In the genomic region with DNA sequence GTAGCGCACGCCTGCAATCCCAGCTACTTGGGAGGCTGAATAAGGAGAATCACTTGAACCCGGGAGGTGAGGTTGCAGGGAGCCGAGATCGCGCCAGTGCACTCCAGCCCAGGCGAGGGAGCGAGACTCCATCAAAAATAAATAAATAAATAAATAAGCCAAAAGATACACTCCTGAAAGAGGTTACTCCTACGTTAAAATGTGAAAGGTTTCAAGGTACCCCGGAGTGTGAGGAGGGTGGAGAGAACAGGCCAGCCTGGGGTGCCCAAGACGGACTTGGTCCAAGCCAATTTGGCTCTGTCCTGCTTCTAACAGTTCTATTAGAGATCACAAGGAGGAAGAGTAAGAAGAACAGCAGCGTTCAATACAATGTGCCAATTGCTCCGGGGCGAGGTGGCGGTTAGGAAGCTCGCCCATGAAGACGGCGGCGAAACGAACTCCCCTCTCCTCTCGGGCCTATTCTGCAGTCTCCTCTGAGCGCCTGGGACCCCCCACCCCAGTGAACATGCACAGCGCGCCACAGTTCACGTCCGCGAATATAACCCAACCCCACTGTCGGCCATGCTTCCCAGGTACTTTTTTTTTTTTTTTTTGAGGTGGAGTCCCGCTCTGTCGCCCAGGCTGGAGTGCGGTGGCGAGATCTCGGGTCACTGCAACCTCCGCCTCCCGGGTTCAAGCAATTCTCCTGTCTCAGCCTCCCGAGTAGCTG, we compare ENCODE assay signal across 8 cellular contexts. TPM values are rescaled to one million over a fixed set of nuclear protein-coding genes. Genes with fewer than 3 reads are reported as not detected.
DNase-seq lines count a peak whose midpoint lies in the region; ATAC-seq, FAIRE-seq and TF ChIP-seq lines count a peak whose summit lies in the region.

No MANE protein-coding gene starts in this region.

- H3K36me3 ChIP-seq in cardiac muscle cell (peaks cover 12% of the 10 kb centered on the region), Panc1 (ENCODE audit: control insufficient read depth, insufficient read depth, low read length) (no peaks in the 10 kb centered on the region; the same call in 1 of the 2 replicates), K562 (ENCODE audit: control insufficient read depth, insufficient read depth, low read length) (peaks cover 43% of the 10 kb centered on the region), kidney epithelial cell (ENCODE audit: control insufficient read depth, insufficient read depth, low read length) (peaks cover 3% of the 10 kb centered on the region)

- ATAC-seq in Right ventricle myocardium inferior (no peak), Panc1 (no peak), K562 (peak; percentile 31)

- H3K9me3 ChIP-seq in cardiac muscle cell (ENCODE audit: low read depth), result no peaks in the 10 kb centered on the region
- H3K9me3 ChIP-seq in Panc1 (ENCODE audit: control insufficient read depth, insufficient read depth, low read depth, low read length), result no peaks in the 10 kb centered on the region
- H3K9me3 ChIP-seq in K562 (replicated peaks; ENCODE audit: control insufficient read depth, insufficient read depth, low read depth, low read length), result no peaks in the 10 kb centered on the region

- H3K9ac ChIP-seq in K562 (ENCODE audit: insufficient read depth in 1 of 2, low read depth in 2 of 2, low read length in 2 of 2), result peak overlapping the region; percentile 80 to 97

- CTCF ChIA-PET in Panc1 (lab: Charles Lee), result no interaction called here
- CTCF ChIA-PET in K562 (lab: Yijun Ruan, JAX; ENCODE audit: low intra/inter-chr PET ratio), result interaction anchor here (0.6 to 1.1 kb wide), 3 partner anchors 37 to 73 kb away, joined by 3 read pairs; a partner anchor contains a TSS

- H2AFZ ChIP-seq in K562 (ENCODE audit: low read depth, low read length), result peak overlapping the region; percentile 100

- H3K27ac ChIP-seq in cardiac muscle cell (peak overlapping the region; percentile 95), Panc1 (ENCODE audit: low read length) (peak overlapping the region; percentile 93), K562 (ENCODE audit: extremely low read depth, low read depth, low read length) (peak overlapping the region; percentile 95)

- in situ Hi-C loops in Panc1 (cut with HindIII; ENCODE audit: low pct_unique_long_range_greater_than_20kb, low sequenced_read_pairs), result no loop called here
- in situ Hi-C loops in K562 (cut with MboI), result loop anchor here (5.0 kb wide), 1 partner anchor 90 kb away; no protein-coding TSS in a partner anchor

- POLR2A ChIA-PET in Panc1 (lab: Charles Lee) (interaction anchor here (0.6 kb wide), 1 partner anchor 184 kb away, joined by 6 read pairs; no protein-coding TSS in a partner anchor), K562 (lab: Yijun Ruan, JAX) (interaction anchor here (0.7 to 2.8 kb wide), 9 partner anchors 9 to 106 kb away, joined by 3 to 12 read pairs (median 4); no protein-coding TSS in a partner anchor)

- TF ChIP-seq CTCF in cardiac muscle cell (IDR thresholded peaks at IDR 0.05; ENCODE audit: low read depth, low read length) (no peak), Panc1 (IDR thresholded peaks at IDR 0.05) (no peak), K562 (IDR thresholded peaks at IDR 0.05 in 2 of 3, conservative IDR thresholded peaks at IDR 0.05 in 1 of 3; ENCODE audit: insufficient read depth in 2 of 3, low read depth in 1 of 3, low read length in 3 of 3) (no peak), kidney epithelial cell (IDR thresholded peaks at IDR 0.05; ENCODE audit: insufficient read depth, low read length, poor library complexity, severe bottlenecking) (no peak)

- no peak for TF ChIP-seq RAD21 in K562 (CRISPR knock-in tag; conservative IDR thresholded peaks at IDR 0.05 in 1 of 2, IDR thresholded peaks at IDR 0.05 in 1 of 2)

- no peaks in the 10 kb centered on the region for H3K27me3 ChIP-seq in cardiac muscle cell
- H3K27me3 ChIP-seq in Panc1 (ENCODE audit: control insufficient read depth, insufficient read depth, low read length), result no peaks in the 10 kb centered on the region
- H3K27me3 ChIP-seq in K562 (ENCODE audit: control insufficient read depth in 2 of 2, insufficient read depth in 2 of 2, low read length in 2 of 2), result no peaks in the 10 kb centered on the region
- H3K27me3 ChIP-seq in kidney epithelial cell (ENCODE audit: control insufficient read depth, insufficient read depth, low read length), result no peaks in the 10 kb centered on the region

- H3K4me3 ChIP-seq in cardiac muscle cell (peak overlapping the region; percentile 75), Panc1 (ENCODE audit: low read depth in 2 of 2, low read length in 2 of 2) (peak overlapping the region; percentile 65 to 79), K562 (peak overlapping the region; percentile 58), kidney epithelial cell (ENCODE audit: low read depth, low read length) (peak overlapping the region; percentile 79)

- FAIRE-seq in K562 (lab: Jason Lieb, UNC), result no peak

- intact Hi-C loops in Right ventricle myocardium inferior (cut with DNase I), result loop anchor here (1.0 kb wide), 1 partner anchor 91 kb away; no protein-coding TSS in a partner anchor
- intact Hi-C loops in Panc1 (cut with micrococcal nuclease; ENCODE audit: unreplicated experiment), result no loop called here
- intact Hi-C loops in K562 (cut with micrococcal nuclease), result loop anchor here (1.0 kb wide), 2 partner anchors 33 to 91 kb away; no protein-coding TSS in a partner anchor

- H3K4me1 ChIP-seq in cardiac muscle cell (ENCODE audit: low read depth) (peaks cover 4% of the 10 kb centered on the region), Panc1 (ENCODE audit: control insufficient read depth, insufficient read depth, low read length) (peaks cover 7% of the 10 kb centered on the region), K562 (replicated peaks in 1 of 2; ENCODE audit: control insufficient read depth in 2 of 2, insufficient read depth in 2 of 2, low read length in 2 of 2) (peaks cover 27 to 37% of the 10 kb centered on the region in 2 experiments)

- TF ChIP-seq EP300 in K562 (IDR thresholded peaks at IDR 0.05; ENCODE audit: low read length), result no peak

- peaks cover 3% of the 10 kb centered on the region for H3K9me1 ChIP-seq in K562 (ENCODE audit: control insufficient read depth, insufficient read depth, low read length)

- WGBS in K562 (ENCODE audit: insufficient coverage, low coverage, missing lambda C conversion rate), result 3% methylated on average over 34 of the region's 36 CpGs

- peak overlapping the region; percentile 95 for H3K4me2 ChIP-seq in K562 (ENCODE audit: insufficient read depth, low read length)

- BruUV-seq in Panc1 (replicated peaks; lab: Mats Ljungman, UMichigan) (TSS peak; percentile 69), K562 (replicated peaks; lab: Mats Ljungman, UMichigan) (TSS peak; percentile 68)

- no peak for TF ChIP-seq POLR2A in K562 (conservative IDR thresholded peaks at IDR 0.05)

- DNase-seq in cardiac muscle cell (ENCODE audit: low read depth in 1 of 2, low spot score in 1 of 2), result peak; percentile 31 to 45
- DNase-seq in Right ventricle myocardium inferior (ENCODE audit: missing footprints), result no peak
- DNase-seq in Panc1 (ENCODE audit: low read depth, low spot score), result no peak
- DNase-seq in K562 (ENCODE audit: extremely low read depth in 1 of 4, low spot score in 3 of 4), result peak; percentile 35 to 54 (median 54)
- DNase-seq in kidney epithelial cell (ENCODE audit: low read depth), result no peak
- peak; percentile 30 to 40 for DNase-seq in stimulated activated CD4-positive, alpha-beta T cell treated with anti-CD3 and anti-CD28 coated beads, Interleukin-2, amount 100 ng/mL, for 24 hours
- DNase-seq in AG08396 (ENCODE audit: low spot score), result no peak
- DNase-seq in COLO829 (ENCODE audit: low spot score), result no peak

- peaks cover 36% of the 10 kb centered on the region for H3K79me2 ChIP-seq in K562 (ENCODE audit: control insufficient read depth, insufficient read depth, low read length)

- no peaks in the 10 kb centered on the region for H4K20me1 ChIP-seq in K562 (replicated peaks; ENCODE audit: control insufficient read depth, insufficient read depth, low read length)

RNA-seq across cellular contexts. Expression of a gene that starts 0.9 kb away (rescaled TPM):
- total RNA-seq in cardiac muscle cell (53.1 and 62.7 TPM in 2 replicates), Right ventricle myocardium inferior (20.3 TPM), Panc1 (2021; ENCODE audit: unreplicated experiment) (26.9 TPM), K562 (2014; rRNA removed) (76.9 and 81.2 TPM in 2 replicates), K562 (2014; rRNA removed; fragmentation: Illumina TruSeq; extraction: Trizol) (70.8 and 83.3 TPM in 2 replicates), K562 (2015; rRNA removed; fragmentation: Illumina TruSeq; extraction: Trizol) (79.4 and 82.9 TPM in 2 replicates), K562 (2021) (76.9 and 77.0 TPM in 2 replicates), kidney epithelial cell (29.5 and 30.7 TPM in 2 replicates)
- polyA plus RNA-seq in cardiac muscle cell (58.4 and 73.6 TPM in 2 replicates), K562 (2011; rRNA removed) (166 and 198 TPM in 2 replicates), K562 (2014; fragmentation: Illumina TruSeq; extraction: Trizol) (77.7 and 80.1 TPM in 2 replicates), K562 (2014; fragmentation: Nextera tagmentation; extraction: Ambion mirVana) (100 to 1,000 TPM in 1 of 2 experiments, 10 to 100 TPM in 1; 86.1 to 136 TPM), K562 (2014; rRNA removed) (104 and 123 TPM in 2 replicates)
- 27.1 TPM for polyA plus RNA-seq in Panc1 (2012; ENCODE audit: insufficient read length)
- 150 and 300 TPM in 2 replicates for total RNA-seq in K562 (2011; cell fraction: chromatin; rRNA removed; ENCODE audit: low replicate concordance)
- 278 and 303 TPM in 2 replicates for total RNA-seq in K562 (2011; cell fraction: nucleolus; rRNA removed)
- total RNA-seq in K562 (2011; cell fraction: nucleoplasm; rRNA removed), result 246 and 254 TPM in 2 replicates
- 146 and 171 TPM in 2 replicates for polyA plus RNA-seq in K562 (2011; cell fraction: cytosol; rRNA removed)
- polyA plus RNA-seq in K562 (2011; cell fraction: nucleus; rRNA removed), result 119 and 128 TPM in 2 replicates
- polyA plus RNA-seq in K562 (2012), result 60.3 and 72.1 TPM in 2 replicates
- 111 and 112 TPM in 2 replicates for polyA minus RNA-seq in K562 (2011; rRNA and poly(A)+ RNA removed)
- 39.2 and 49.7 TPM in 2 replicates for polyA minus RNA-seq in K562 (2011; cell fraction: cytosol; rRNA and poly(A)+ RNA removed)
- polyA minus RNA-seq in K562 (2011; cell fraction: nucleus; rRNA and poly(A)+ RNA removed), result 104 and 153 TPM in 2 replicates

RNA-seq across cellular contexts. Expression of a gene that starts 36.8 kb away (rescaled TPM):
- total RNA-seq in cardiac muscle cell (124 and 140 TPM in 2 replicates), Right ventricle myocardium inferior (51.7 TPM), Panc1 (2021; ENCODE audit: unreplicated experiment) (49.7 TPM), K562 (2014; rRNA removed) (60.7 and 87.6 TPM in 2 replicates), K562 (2014; rRNA removed; fragmentation: Illumina TruSeq; extraction: Trizol) (29.7 and 37.8 TPM in 2 replicates), K562 (2015; rRNA removed; fragmentation: Illumina TruSeq; extraction: Trizol) (34.6 and 36.5 TPM in 2 replicates), K562 (2021) (97.1 and 104 TPM in 2 replicates), kidney epithelial cell (67.4 and 70.9 TPM in 2 replicates)
- polyA plus RNA-seq in cardiac muscle cell (87.6 and 104 TPM in 2 replicates), K562 (2011; rRNA removed) (31.3 and 55.8 TPM in 2 replicates), K562 (2014; fragmentation: Illumina TruSeq; extraction: Trizol) (48.2 and 61.1 TPM in 2 replicates), K562 (2014; fragmentation: Nextera tagmentation; extraction: Ambion mirVana) (1 to 10 TPM; 2.6 to 3.2 TPM), K562 (2014; rRNA removed) (43.7 and 47.9 TPM in 2 replicates)
- polyA plus RNA-seq in Panc1 (2012; ENCODE audit: insufficient read length), result 54.7 TPM
- total RNA-seq in K562 (2011; cell fraction: chromatin; rRNA removed; ENCODE audit: low replicate concordance), result 248 and 515 TPM in 2 replicates
- 301 and 313 TPM in 2 replicates for total RNA-seq in K562 (2011; cell fraction: nucleolus; rRNA removed)
- total RNA-seq in K562 (2011; cell fraction: nucleoplasm; rRNA removed), result 253 and 254 TPM in 2 replicates
- polyA plus RNA-seq in K562 (2011; cell fraction: cytosol; rRNA removed), result 39.6 and 62.6 TPM in 2 replicates
- polyA plus RNA-seq in K562 (2011; cell fraction: nucleus; rRNA removed), result 124 and 159 TPM in 2 replicates
- 68.9 and 85.0 TPM in 2 replicates for polyA plus RNA-seq in K562 (2012)
- polyA minus RNA-seq in K562 (2011; rRNA and poly(A)+ RNA removed), result 74.0 and 80.8 TPM in 2 replicates
- polyA minus RNA-seq in K562 (2011; cell fraction: cytosol; rRNA and poly(A)+ RNA removed), result 83.2 and 91.7 TPM in 2 replicates
- 53.2 and 90.0 TPM in 2 replicates for polyA minus RNA-seq in K562 (2011; cell fraction: nucleus; rRNA and poly(A)+ RNA removed)

Comparison
In these comparisons a context has a peak if more than half of its experiments do, and no peak if none do; other contexts are left out.
1. DNase-seq: peak in cardiac muscle cell (2 of 2), K562 (4 of 4) and stimulated activated CD4-positive, alpha-beta T cell treated with anti-CD3 and anti-CD28 coated beads, Interleukin-2, amount 100 ng/mL, for 24 hours (2 of 2); none in Right ventricle myocardium inferior (single experiment), Panc1 (single experiment), kidney epithelial cell (single experiment), AG08396 (single experiment) and COLO829 (single experiment).
2. Peak in every context shown above with its lines, with median percentiles within 50 percentile points of each other: H3K27ac ChIP-seq and H3K4me3 ChIP-seq.